Comparison of ENCODE assay signal across 8 cellular contexts in genomic region chr17:73092518-73093135, GRCh38. TPM values are rescaled to one million over a fixed set of nuclear protein-coding genes. Genes with fewer than 3 reads are reported as not detected.
DNase-seq lines count a peak whose midpoint lies in the region; ATAC-seq and TF ChIP-seq lines count a peak whose summit lies in the region.

TSS of gene SLC39A11 (minus strand) at chr17:73092688. CDS start at chr17:73088764, 3,924 bp downstream.

- peaks cover 0 to 2% of the 10 kb centered on the region in 2 donors for H3K27me3 ChIP-seq in mucosa of rectum (ENCODE audit: control insufficient read depth in 2 of 2, insufficient read depth in 2 of 2, low read length in 2 of 2)

- no peaks in the 10 kb centered on the region for H3K9me3 ChIP-seq in mucosa of rectum (ENCODE audit: control insufficient read depth in 2 of 2, low read length in 2 of 2)

- H3K27ac ChIP-seq in mucosa of rectum (ENCODE audit: low read depth in 2 of 2, low read length in 2 of 2): peak within 1 kb of the TSS; percentile 6 to 48

- peak within 1 kb of the TSS; percentile 34 to 66 for H3K9ac ChIP-seq in mucosa of rectum (ENCODE audit: low read depth in 1 of 2, low read length in 2 of 2)

- no peak for TF ChIP-seq CTCF in epithelial cell of proximal tubule (conservative IDR thresholded peaks at IDR 0.05; ENCODE audit: low read depth, low read length)

- ATAC-seq in GM21526 (IDR thresholded peaks at IDR 0.05; ENCODE audit: low FRiP score, unreplicated experiment): peak; percentile 98

- no peaks in the 10 kb centered on the region for H3K36me3 ChIP-seq in mucosa of rectum (ENCODE audit: control insufficient read depth in 2 of 2, insufficient read depth in 2 of 2, low read length in 2 of 2)

- H3K4me3 ChIP-seq in epithelial cell of proximal tubule (ENCODE audit: low read depth, low read length) (peak within 1 kb of the TSS; percentile 85), mucosa of rectum (ENCODE audit: low read length in 2 of 2) (peak within 1 kb of the TSS; percentile 87 to 90)

- DNase-seq in DMS 273 (lab: John Stamatoyannopoulos, UW; ENCODE audit: unreplicated experiment) (peak; percentile 98), HuH-7.5 (ENCODE audit: low spot score) (peak; percentile 72), OCI-M2 (lab: John Stamatoyannopoulos, UW; ENCODE audit: unreplicated experiment) (peak; percentile 32), activated T-cell treated with anti-CD3 and anti-CD28 coated beads for 4 hours (peak; percentile 83), epithelial cell of proximal tubule (ENCODE audit: low read depth) (no peak)
- peak; percentile 93 for DNase-seq in stimulated activated CD8-positive, alpha-beta memory T cell treated with anti-CD3 and anti-CD28 coated beads, Interleukin-4, amount 100 ng/mL, for 48 hours

- peaks cover 10 to 13% of the 10 kb centered on the region in 2 donors for H3K4me1 ChIP-seq in mucosa of rectum (ENCODE audit: control insufficient read depth in 2 of 2, insufficient read depth in 2 of 2, low read length in 2 of 2)

RNA-seq across cellular contexts. Expression of gene SLC39A11, which starts in this region (rescaled TPM):
- 8.4 and 12.6 TPM in 2 replicates for total RNA-seq in epithelial cell of proximal tubule
